In the genomic region with DNA sequence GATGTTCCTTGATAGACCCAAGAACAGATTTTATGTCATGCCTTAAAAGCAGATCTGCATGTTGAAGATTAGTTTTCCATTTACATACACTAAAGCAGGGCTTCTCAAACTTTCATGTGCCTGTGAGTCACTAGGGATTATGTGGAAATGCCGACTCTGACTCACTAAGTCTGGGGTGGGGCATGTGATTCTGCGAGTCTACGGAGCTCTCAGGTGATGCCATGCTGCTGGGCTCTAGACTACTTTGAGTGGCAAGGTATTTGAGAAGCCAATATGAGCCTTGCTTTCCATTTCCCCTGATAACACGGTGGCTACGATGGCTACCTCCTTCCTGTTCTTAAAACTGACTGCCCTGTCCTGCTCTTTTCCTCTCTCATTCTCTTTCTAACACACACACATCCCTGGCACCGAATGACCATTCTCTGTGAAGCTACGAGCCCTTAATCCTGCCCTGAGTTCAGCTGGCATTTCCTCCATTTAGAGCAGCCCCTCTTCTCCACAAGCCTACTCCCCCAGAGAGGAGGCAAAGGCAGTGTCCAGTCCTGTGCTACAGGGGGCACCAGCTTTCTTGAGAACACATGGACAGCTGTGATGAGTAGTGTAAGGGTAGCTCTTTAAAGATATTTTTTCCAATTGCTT, we compare ENCODE assay signal across 1 cellular context.
TF ChIP-seq lines count a peak whose summit lies in the region.

No MANE protein-coding gene starts in this region.

TF ChIP-seq in SK-N-SH, 30 proteins besides CTCF, POLR2A, EP300 and RAD21 (continued from another document):
- TF ChIP-seq, protein P1, sequence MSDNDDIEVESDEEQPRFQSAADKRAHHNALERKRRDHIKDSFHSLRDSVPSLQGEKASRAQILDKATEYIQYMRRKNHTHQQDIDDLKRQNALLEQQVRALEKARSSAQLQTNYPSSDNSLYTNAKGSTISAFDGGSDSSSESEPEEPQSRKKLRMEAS (IDR thresholded peaks at IDR 0.05; ENCODE audit: low read depth) = peak; percentile 52; the same call in 1 of the 2 replicates
- TF ChIP-seq USF1 (IDR thresholded peaks at IDR 0.05; ENCODE audit: borderline replicate concordance, low read depth) = peak; percentile 21; the same call in 1 of the 2 replicates
TF ChIP-seq in SK-N-SH: peak in this region for 4.
